In the genomic region with DNA sequence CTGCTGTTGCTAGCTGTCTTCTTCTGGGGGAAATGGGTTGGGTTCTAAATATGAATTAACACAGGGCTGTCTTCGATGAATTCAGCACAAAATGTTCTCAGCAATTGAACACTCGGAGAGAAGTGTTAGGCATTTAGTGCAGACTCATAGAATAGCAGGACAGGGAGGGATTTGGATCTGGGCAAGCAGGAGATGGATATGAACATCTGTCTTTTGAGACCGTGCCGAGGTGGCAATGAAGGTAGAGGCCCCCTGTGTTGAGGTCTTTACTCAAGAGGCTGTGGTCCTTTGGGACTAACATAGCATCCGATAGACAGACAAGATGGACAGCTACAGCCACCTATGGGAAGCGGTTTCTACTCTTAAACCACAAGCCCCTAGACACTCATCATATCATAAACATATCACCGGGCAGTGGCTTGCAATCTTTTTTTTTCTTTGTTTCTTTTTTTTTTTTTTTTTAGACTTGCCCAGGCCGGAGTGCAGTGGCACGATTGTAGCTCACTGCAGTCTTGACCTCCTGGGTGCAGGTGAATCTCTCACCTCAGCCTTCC, we compare ENCODE assay signal across 8 cellular contexts. TPM values are rescaled to one million over a fixed set of nuclear protein-coding genes. Genes with fewer than 3 reads are reported as not detected.
DNase-seq lines count a peak whose midpoint lies in the region; ATAC-seq, FAIRE-seq and TF ChIP-seq lines count a peak whose summit lies in the region.

No MANE protein-coding gene starts in this region.

- no peak overlapping the region for H3K27ac ChIP-seq in K562 (ENCODE audit: extremely low read depth, low read depth, low read length)
- H3K27ac ChIP-seq in sigmoid colon: peak overlapping the region; percentile 28 to 97 (median 90)

- TF ChIP-seq CTCF in GM12864 (IDR thresholded peaks at IDR 0.05; ENCODE audit: low read depth, low read length, missing control alignments): no peak
- no peak for TF ChIP-seq CTCF in K562 (IDR thresholded peaks at IDR 0.05 in 2 of 3, conservative IDR thresholded peaks at IDR 0.05 in 1 of 3; ENCODE audit: insufficient read depth in 2 of 3, low read depth in 1 of 3, low read length in 3 of 3)
- no peak for TF ChIP-seq CTCF in sigmoid colon (IDR thresholded peaks at IDR 0.05)

- intact Hi-C loops in K562 (cut with micrococcal nuclease) (no loop called here), sigmoid colon (cut with DNase I) (loop anchor here (10.0 kb wide), 2 partner anchors 197 to 373 kb away; no protein-coding TSS in a partner anchor)

- CTCF ChIA-PET in K562 (lab: Yijun Ruan, JAX; ENCODE audit: low intra/inter-chr PET ratio): no interaction called here

- in situ Hi-C loops in K562 (cut with MboI): no loop called here

- TF ChIP-seq EP300 in K562 (IDR thresholded peaks at IDR 0.05; ENCODE audit: low read length) (no peak), sigmoid colon (IDR thresholded peaks at IDR 0.05) (no peak)

- TF ChIP-seq POLR2A in K562 (conservative IDR thresholded peaks at IDR 0.05) (no peak), sigmoid colon (IDR thresholded peaks at IDR 0.05) (no peak)

- H3K9me3 ChIP-seq in K562 (replicated peaks; ENCODE audit: control insufficient read depth, insufficient read depth, low read depth, low read length) (no peaks in the 10 kb centered on the region), sigmoid colon (no peaks in the 10 kb centered on the region)

- peak; percentile 44 for ATAC-seq in HG03175 (IDR thresholded peaks at IDR 0.05; ENCODE audit: unreplicated experiment)
- ATAC-seq in K562: no peak

- H3K4me3 ChIP-seq in GM12864 (ENCODE audit: low read depth, low read length) (peak overlapping the region; percentile 38), K562 (no peak overlapping the region), sigmoid colon (peak overlapping the region in 1 of 4 donors; percentile 12)

- DNase-seq in GM12864 (ENCODE audit: low read depth): no peak
- DNase-seq in K562 (ENCODE audit: extremely low read depth in 1 of 4, low spot score in 3 of 4): no peak
- no peak for DNase-seq in sigmoid colon
- DNase-seq in NCI-H524 (lab: John Stamatoyannopoulos, UW): no peak
- no peak for DNase-seq in MV-4-11 (lab: John Stamatoyannopoulos, UW)
- DNase-seq in NCI-H446 (lab: John Stamatoyannopoulos, UW): no peak
- DNase-seq in occipital lobe (lab: John Stamatoyannopoulos, UW): no peak

- BruUV-seq in K562 (replicated peaks; lab: Mats Ljungman, UMichigan): no TSS peak

- no peaks in the 10 kb centered on the region for H4K20me1 ChIP-seq in K562 (replicated peaks; ENCODE audit: control insufficient read depth, insufficient read depth, low read length)

- no peak overlapping the region for H2AFZ ChIP-seq in K562 (ENCODE audit: low read depth, low read length)

- H3K36me3 ChIP-seq in K562 (ENCODE audit: control insufficient read depth, insufficient read depth, low read length) (no peaks in the 10 kb centered on the region), sigmoid colon (peaks cover 0 to 9% (median 0%) of the 10 kb centered on the region in 4 donors)

- POLR2A ChIA-PET in K562 (lab: Yijun Ruan, JAX): no interaction called here

- H3K9ac ChIP-seq in K562 (ENCODE audit: insufficient read depth in 1 of 2, low read depth in 2 of 2, low read length in 2 of 2): no peak overlapping the region

- no peaks in the 10 kb centered on the region for H3K27me3 ChIP-seq in K562 (ENCODE audit: control insufficient read depth in 2 of 2, insufficient read depth in 2 of 2, low read length in 2 of 2)
- no peaks in the 10 kb centered on the region for H3K27me3 ChIP-seq in sigmoid colon

- no peak overlapping the region for H3K4me2 ChIP-seq in K562 (ENCODE audit: insufficient read depth, low read length)

- H3K9me1 ChIP-seq in K562 (ENCODE audit: control insufficient read depth, insufficient read depth, low read length): no peaks in the 10 kb centered on the region

- TF ChIP-seq RAD21 in K562 (CRISPR knock-in tag; conservative IDR thresholded peaks at IDR 0.05 in 1 of 2, IDR thresholded peaks at IDR 0.05 in 1 of 2): no peak

- H3K79me2 ChIP-seq in K562 (ENCODE audit: control insufficient read depth, insufficient read depth, low read length): no peaks in the 10 kb centered on the region; the same call in 1 of the 3 replicates

- no peak for FAIRE-seq in K562 (lab: Jason Lieb, UNC)

- 61% methylated on average over 6 of the region's 9 CpGs for WGBS in K562 (ENCODE audit: insufficient coverage, low coverage, missing lambda C conversion rate)
- 54 to 77% methylated on average over 9 of the region's 9 CpGs for WGBS in sigmoid colon, 2 donors

- H3K4me1 ChIP-seq in K562 (replicated peaks in 1 of 2; ENCODE audit: control insufficient read depth in 2 of 2, insufficient read depth in 2 of 2, low read length in 2 of 2) (peaks cover 4 to 9% of the 10 kb centered on the region in 2 experiments; a peak in 4 of 5 replicates), sigmoid colon (peaks cover 0 to 100% (median 93%) of the 10 kb centered on the region in 4 donors)

TF ChIP-seq in K562, 482 proteins besides CTCF, POLR2A, EP300 and RAD21 (continues in another document):
- no peak for TF ChIP-seq ZNF134 (CRISPR knock-in tag; conservative IDR thresholded peaks at IDR 0.05)
- TF ChIP-seq, protein P1, sequence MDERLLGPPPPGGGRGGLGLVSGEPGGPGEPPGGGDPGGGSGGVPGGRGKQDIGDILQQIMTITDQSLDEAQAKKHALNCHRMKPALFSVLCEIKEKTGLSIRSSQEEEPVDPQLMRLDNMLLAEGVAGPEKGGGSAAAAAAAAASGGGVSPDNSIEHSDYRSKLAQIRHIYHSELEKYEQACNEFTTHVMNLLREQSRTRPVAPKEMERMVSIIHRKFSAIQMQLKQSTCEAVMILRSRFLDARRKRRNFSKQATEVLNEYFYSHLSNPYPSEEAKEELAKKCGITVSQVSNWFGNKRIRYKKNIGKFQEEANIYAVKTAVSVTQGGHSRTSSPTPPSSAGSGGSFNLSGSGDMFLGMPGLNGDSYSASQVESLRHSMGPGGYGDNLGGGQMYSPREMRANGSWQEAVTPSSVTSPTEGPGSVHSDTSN (CRISPR knock-in tag; IDR thresholded peaks at IDR 0.05; ENCODE audit: low read depth): no peak
- TF ChIP-seq, protein P1 (tag; conservative IDR thresholded peaks at IDR 0.05; ENCODE audit: low read depth): 0 out of 2 replicates have a peak, but pooled peaks have one; percentile 7
- no peak for TF ChIP-seq FUS (optimal IDR thresholded peaks at IDR 0.05; ENCODE audit: low read depth, low read length)

RNA-seq across cellular contexts. Expression of a gene that starts 6.7 kb away (rescaled TPM):
- total RNA-seq in K562 (2011; cell fraction: chromatin; rRNA removed; ENCODE audit: low replicate concordance): 25.2 and 28.2 TPM in 2 replicates
- 23.9 and 33.5 TPM in 2 replicates for total RNA-seq in K562 (2011; cell fraction: nucleolus; rRNA removed)
- 36.3 and 51.0 TPM in 2 replicates for total RNA-seq in K562 (2011; cell fraction: nucleoplasm; rRNA removed)
- total RNA-seq in K562 (2014; rRNA removed) (46.4 and 55.3 TPM in 2 replicates), K562 (2014; rRNA removed; fragmentation: Illumina TruSeq; extraction: Trizol) (23.6 and 23.9 TPM in 2 replicates), K562 (2015; rRNA removed; fragmentation: Illumina TruSeq; extraction: Trizol) (33.3 and 34.5 TPM in 2 replicates), K562 (2021) (41.2 and 42.3 TPM in 2 replicates), sigmoid colon (100 to 1,000 TPM; 197 to 552 (median 326) TPM), occipital lobe (7.2 TPM)
- polyA plus RNA-seq in K562 (2011; rRNA removed) (10.8 and 21.3 TPM in 2 replicates), K562 (2014; fragmentation: Illumina TruSeq; extraction: Trizol) (40.2 and 41.6 TPM in 2 replicates), K562 (2014; fragmentation: Nextera tagmentation; extraction: Ambion mirVana) (1 to 10 TPM; 5.0 to 5.6 TPM), K562 (2014; rRNA removed) (38.4 and 41.5 TPM in 2 replicates), sigmoid colon (100 to 1,000 TPM in 2 of 3 donors, 10 to 100 TPM in 1; 77.2 to 285 (median 109) TPM)
- 29.0 and 37.1 TPM in 2 replicates for polyA plus RNA-seq in K562 (2011; cell fraction: cytosol; rRNA removed)
- 16.6 and 29.9 TPM in 2 replicates for polyA plus RNA-seq in K562 (2011; cell fraction: nucleus; rRNA removed)
- 55.5 and 80.3 TPM in 2 replicates for polyA plus RNA-seq in K562 (2012)
- 8.0 and 17.6 TPM in 2 replicates for polyA minus RNA-seq in K562 (2011; rRNA and poly(A)+ RNA removed)
- 19.2 and 24.3 TPM in 2 replicates for polyA minus RNA-seq in K562 (2011; cell fraction: cytosol; rRNA and poly(A)+ RNA removed)
- 3.6 and 8.8 TPM in 2 replicates for polyA minus RNA-seq in K562 (2011; cell fraction: nucleus; rRNA and poly(A)+ RNA removed)

RNA-seq across cellular contexts. Expression of a gene that starts 54.0 kb away (rescaled TPM):
- total RNA-seq in K562 (2011; cell fraction: chromatin; rRNA removed; ENCODE audit: low replicate concordance): not detected in 2 replicates
- not detected in 2 replicates for total RNA-seq in K562 (2011; cell fraction: nucleolus; rRNA removed)
- total RNA-seq in K562 (2011; cell fraction: nucleoplasm; rRNA removed): not detected in 2 replicates
- total RNA-seq in K562 (2014; rRNA removed) (0.08 TPM in 1 of 2 replicates, not detected in the other), K562 (2014; rRNA removed; fragmentation: Illumina TruSeq; extraction: Trizol) (not detected in 2 replicates), K562 (2015; rRNA removed; fragmentation: Illumina TruSeq; extraction: Trizol) (not detected in 2 replicates), K562 (2021) (not detected in 2 replicates), sigmoid colon (1 to 10 TPM in 1 of 4 donors, not detected in 3; 1.1 TPM), occipital lobe (not detected)
- polyA plus RNA-seq in K562 (2011; rRNA removed) (not detected in 2 replicates), K562 (2014; fragmentation: Illumina TruSeq; extraction: Trizol) (0.12 TPM in 1 of 2 replicates, not detected in the other), K562 (2014; fragmentation: Nextera tagmentation; extraction: Ambion mirVana) (under 1 TPM in 1 of 2 experiments, not detected in 1; 0.03 TPM), K562 (2014; rRNA removed) (not detected in 2 replicates), sigmoid colon (under 1 TPM in 1 of 3 donors, not detected in 2; 0.03 TPM)
- not detected in 2 replicates for polyA plus RNA-seq in K562 (2011; cell fraction: cytosol; rRNA removed)
- polyA plus RNA-seq in K562 (2011; cell fraction: nucleus; rRNA removed): not detected in 2 replicates
- polyA plus RNA-seq in K562 (2012): 0.16 and 0.28 TPM in 2 replicates
- 0.09 TPM in 1 of 2 replicates, not detected in the other for polyA minus RNA-seq in K562 (2011; rRNA and poly(A)+ RNA removed)
- not detected in 2 replicates for polyA minus RNA-seq in K562 (2011; cell fraction: cytosol; rRNA and poly(A)+ RNA removed)
- not detected in 2 replicates for polyA minus RNA-seq in K562 (2011; cell fraction: nucleus; rRNA and poly(A)+ RNA removed)
